ENCODE assay signal across 23 cellular contexts in the genomic region with DNA sequence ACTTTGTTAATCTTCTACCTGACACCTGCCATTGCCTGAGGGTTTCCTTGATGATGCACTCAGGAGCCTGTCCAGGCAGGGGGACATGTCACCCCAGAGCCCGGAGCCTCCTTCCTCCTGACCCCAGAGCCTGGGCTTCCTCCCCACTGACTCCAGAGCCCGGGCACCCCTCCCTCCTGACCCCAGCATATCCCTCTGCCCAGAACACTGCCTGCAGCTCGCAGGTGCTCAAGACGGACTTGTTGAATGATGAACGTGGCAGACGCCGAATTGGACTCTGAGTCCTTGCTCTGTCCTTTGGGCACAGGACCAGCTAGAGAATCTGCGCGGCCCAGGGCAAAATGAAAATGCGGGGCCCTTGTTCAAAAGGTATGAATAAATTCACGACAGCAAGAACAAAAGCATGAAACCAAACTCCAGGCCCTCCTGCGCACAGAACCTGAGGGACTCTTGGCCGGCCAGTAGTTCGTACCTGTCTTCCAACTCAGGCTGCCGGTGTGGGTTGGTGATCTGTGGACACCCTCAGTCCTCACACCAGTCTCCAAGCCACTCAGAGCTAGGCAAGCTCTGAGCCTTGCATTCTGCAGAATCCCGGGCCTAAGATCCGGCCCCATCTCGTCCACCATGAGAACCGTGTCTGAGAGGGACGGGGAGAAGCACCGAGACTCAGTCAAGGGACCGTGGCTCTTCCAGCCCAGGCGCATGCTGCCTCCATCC.
"Had no signal": no experiment of that assay in that cellular context is flagged by ENCODE, and none has a peak within 500 bp of the region (broad histone marks: within the 10 kb centered on the region; RNA-seq: fewer than 3 reads in every experiment).

No MANE protein-coding gene starts in this region.

- H3K4me1 ChIP-seq: left lung, stomach, tibial artery, upper lobe of right lung had no signal

- DNase-seq: activated CD4-positive, alpha-beta memory T cell treated with anti-CD3 and anti-CD28 coated beads, Interleukin-2, amount 10 ng/mL, durations not matched to agents 7 days and 5 days; activated CD4-positive, alpha-beta T cell treated with anti-CD3 and anti-CD28 coated beads, Interleukin-2, amount 10 ng/mL, durations not matched to agents 7 days and 5 days; activated CD4-positive, CD25-positive, alpha-beta regulatory T cell treated with anti-CD3 and anti-CD28 coated beads, Interleukin-2, amount 50 U/mL, for 72 hours; activated CD8-positive, alpha-beta memory T cell treated with anti-CD3 and anti-CD28 coated beads, Interleukin-2, amount 50 U/mL, for 48 hours; activated gamma-delta T cell; activated naive CD4-positive, alpha-beta T cell treated with anti-CD3 and anti-CD28 coated beads, Interleukin-2, amount 10 ng/mL, durations not matched to agents 7 days and 5 days; activated naive CD8-positive, alpha-beta T cell treated with anti-CD3 and anti-CD28 coated beads, Interleukin-2, amount 10 ng/mL, durations not matched to agents 7 days and 5 days; activated T-cell treated with anti-CD3 and anti-CD28 coated beads, Interleukin-2, amount 50 U/mL, for 24 hours; amniotic stem cell; brain microvascular endothelial cell; central memory CD4-positive, alpha-beta T cell; foreskin fibroblast; left lung; small intestine; stimulated activated CD4-positive, alpha-beta T cell treated with anti-CD3 and anti-CD28 coated beads, Interleukin-1b, Interleukin-23, amount 100 ng/mL, for 48 hours; stimulated activated naive B cell treated with anti-CD40 and anti-IgM and Interleukin-4, amounts not matched to agents 10 μg/mL and 1 μg/mL and 100 μg/mL, for 72 hours; stomach; T-helper 17 cell; T1000; tibial artery; upper lobe of right lung; WERI-Rb-1 had no signal

- H3K27ac ChIP-seq: brain microvascular endothelial cell, left lung, stomach, tibial artery, upper lobe of right lung, WERI-Rb-1 had no signal

- H3K9me3 ChIP-seq: left lung, tibial artery, upper lobe of right lung had no signal

- ATAC-seq: left lung; sciatic nerve; stimulated activated naive B cell treated with anti-CD40 and anti-IgM and Interleukin-4, amounts not matched to agents 10 μg/mL and 1 μg/mL and 100 μg/mL, for 72 hours; T-helper 17 cell; upper lobe of right lung had no signal

- H3K36me3 ChIP-seq: brain microvascular endothelial cell, left lung, stomach, tibial artery, upper lobe of right lung, WERI-Rb-1 had no signal

- H3K4me3 ChIP-seq: left lung, stomach, tibial artery, upper lobe of right lung had no signal

- H3K27me3 ChIP-seq: brain microvascular endothelial cell, left lung, upper lobe of right lung had no signal
